9 cellular contexts compared by ENCODE assay signal in genomic region chr16:22372882-22373661, GRCh38. TPM values are rescaled to one million over a fixed set of nuclear protein-coding genes. Genes with fewer than 3 reads are reported as not detected.
DNase-seq lines count a peak whose midpoint lies in the region; ATAC-seq and TF ChIP-seq lines count a peak whose summit lies in the region.
"Had no signal": no experiment of that assay in that cellular context is flagged by ENCODE, and none has a peak within 500 bp of the region (broad histone marks: within the 10 kb centered on the region; RNA-seq: fewer than 3 reads in every experiment).

No MANE protein-coding gene starts in this region.

- H3K9me3 ChIP-seq in iPS-15b (ENCODE audit: control insufficient read depth, insufficient read depth, low read length) = no peaks in the 10 kb centered on the region

- H3K36me3 ChIP-seq in iPS-15b (ENCODE audit: control insufficient read depth, insufficient read depth, low read length) = no peaks in the 10 kb centered on the region

- peak overlapping the region; percentile 89 for H3K27ac Mint-ChIP-seq in HFFc6
- peak overlapping the region; percentile 92 for H3K27ac Mint-ChIP-seq in activated CD4-positive, alpha-beta memory T cell treated with anti-CD3 and anti-CD28 coated beads, Interleukin-2, amount 10 ng/mL, durations not matched to agents 7 days and 5 days
- no peak overlapping the region for H3K27ac Mint-ChIP-seq in stimulated activated naive B cell treated with anti-CD40 and anti-IgM and Interleukin-4, amounts not matched to agents 10 μg/mL and 1 μg/mL and 100 μg/mL, for 72 hours

- no peaks in the 10 kb centered on the region for H3K27me3 ChIP-seq in iPS-15b (ENCODE audit: control insufficient read depth, insufficient read depth, low read length)

- CTCF ChIA-PET in activated CD4-positive, alpha-beta memory T cell treated with anti-CD3 and anti-CD28 coated beads, Interleukin-2, amount 10 ng/mL, durations not matched to agents 7 days and 5 days (lab: Charles Lee) = interaction anchor here (0.8 to 2.1 kb wide), 4 partner anchors 16 to 54 kb away, joined by 3 to 8 read pairs (median 8); no protein-coding TSS in a partner anchor

- H3K4me3 ChIP-seq in iPS-15b (ENCODE audit: low read depth, low read length) = peak overlapping the region; percentile 77

- H3K36me3 Mint-ChIP-seq in HFFc6 (ENCODE audit: low read depth) = peaks cover 28% of the 10 kb centered on the region
- peaks cover 37% of the 10 kb centered on the region for H3K36me3 Mint-ChIP-seq in activated CD4-positive, alpha-beta memory T cell treated with anti-CD3 and anti-CD28 coated beads, Interleukin-2, amount 10 ng/mL, durations not matched to agents 7 days and 5 days (ENCODE audit: low read depth)
- H3K36me3 Mint-ChIP-seq in stimulated activated naive B cell treated with anti-CD40 and anti-IgM and Interleukin-4, amounts not matched to agents 10 μg/mL and 1 μg/mL and 100 μg/mL, for 72 hours = peaks cover 0 to 6% of the 10 kb centered on the region in 2 donors

- H3K27ac ChIP-seq in caudate nucleus (ENCODE audit: low read depth, low read length) = no peak overlapping the region

- no peaks in the 10 kb centered on the region for H3K9me3 Mint-ChIP-seq in HFFc6
- H3K9me3 Mint-ChIP-seq in activated CD4-positive, alpha-beta memory T cell treated with anti-CD3 and anti-CD28 coated beads, Interleukin-2, amount 10 ng/mL, durations not matched to agents 7 days and 5 days = no peaks in the 10 kb centered on the region
- no peaks in the 10 kb centered on the region for H3K9me3 Mint-ChIP-seq in stimulated activated naive B cell treated with anti-CD40 and anti-IgM and Interleukin-4, amounts not matched to agents 10 μg/mL and 1 μg/mL and 100 μg/mL, for 72 hours

- POLR2A ChIA-PET in activated CD4-positive, alpha-beta memory T cell treated with anti-CD3 and anti-CD28 coated beads, Interleukin-2, amount 10 ng/mL, durations not matched to agents 7 days and 5 days (lab: Charles Lee) = interaction anchor here (0.7 to 4.5 kb wide), 15 partner anchors 8 to 184 kb away, joined by 3 to 165 read pairs (median 3); no protein-coding TSS in a partner anchor

- H3K9ac ChIP-seq in iPS-15b (ENCODE audit: low read depth, low read length) = peak overlapping the region; percentile 91

- peaks cover 63% of the 10 kb centered on the region for H3K4me1 Mint-ChIP-seq in HFFc6 (ENCODE audit: low read depth)
- peaks cover 59% of the 10 kb centered on the region for H3K4me1 Mint-ChIP-seq in activated CD4-positive, alpha-beta memory T cell treated with anti-CD3 and anti-CD28 coated beads, Interleukin-2, amount 10 ng/mL, durations not matched to agents 7 days and 5 days
- peaks cover 11 to 25% of the 10 kb centered on the region in 2 donors for H3K4me1 Mint-ChIP-seq in stimulated activated naive B cell treated with anti-CD40 and anti-IgM and Interleukin-4, amounts not matched to agents 10 μg/mL and 1 μg/mL and 100 μg/mL, for 72 hours

- peaks cover 16% of the 10 kb centered on the region for H3K4me1 ChIP-seq in iPS-15b (ENCODE audit: control insufficient read depth, insufficient read depth, low read length)

- ATAC-seq in stimulated activated naive B cell treated with anti-CD40 and anti-IgM and Interleukin-4, amounts not matched to agents 10 μg/mL and 1 μg/mL and 100 μg/mL, for 72 hours (replicated peaks) = no peak
- no peak for ATAC-seq in GM21423 (IDR thresholded peaks at IDR 0.05; ENCODE audit: unreplicated experiment)

- peak overlapping the region; percentile 97 for H3K4me3 Mint-ChIP-seq in HFFc6
- H3K4me3 Mint-ChIP-seq in activated CD4-positive, alpha-beta memory T cell treated with anti-CD3 and anti-CD28 coated beads, Interleukin-2, amount 10 ng/mL, durations not matched to agents 7 days and 5 days = peak overlapping the region; percentile 96
- peak overlapping the region; percentile 91 to 98 for H3K4me3 Mint-ChIP-seq in stimulated activated naive B cell treated with anti-CD40 and anti-IgM and Interleukin-4, amounts not matched to agents 10 μg/mL and 1 μg/mL and 100 μg/mL, for 72 hours

- TF ChIP-seq CTCF in HFFc6 (IDR thresholded peaks at IDR 0.05) = no peak

- H3K27me3 Mint-ChIP-seq in HFFc6 (ENCODE audit: insufficient read depth) = peaks cover 3% of the 10 kb centered on the region; the same call in 1 of the 2 replicates
- H3K27me3 Mint-ChIP-seq in activated CD4-positive, alpha-beta memory T cell treated with anti-CD3 and anti-CD28 coated beads, Interleukin-2, amount 10 ng/mL, durations not matched to agents 7 days and 5 days = peaks cover 2% of the 10 kb centered on the region
- peaks cover 5 to 6% of the 10 kb centered on the region in 2 donors for H3K27me3 Mint-ChIP-seq in stimulated activated naive B cell treated with anti-CD40 and anti-IgM and Interleukin-4, amounts not matched to agents 10 μg/mL and 1 μg/mL and 100 μg/mL, for 72 hours

- DNase-seq in HFFc6 = no peak
- peak; percentile 25 for DNase-seq in activated CD4-positive, alpha-beta memory T cell treated with anti-CD3 and anti-CD28 coated beads, Interleukin-2, amount 10 ng/mL, durations not matched to agents 7 days and 5 days
- no peak for DNase-seq in stimulated activated naive B cell treated with anti-CD40 and anti-IgM and Interleukin-4, amounts not matched to agents 10 μg/mL and 1 μg/mL and 100 μg/mL, for 72 hours
- no peak for DNase-seq in caudate nucleus (lab: John Stamatoyannopoulos, UW)
- DNase-seq in activated gamma-delta T cell (lab: John Stamatoyannopoulos, UW) = no peak
- DNase-seq in HK-2 (ENCODE audit: unreplicated experiment) = no peak
- DNase-seq: NCI-H1436 had no signal

RNA-seq across cellular contexts. Expression of gene CDR2, which starts 1.3 kb away (rescaled TPM):
- 10 to 100 TPM; 35.9 to 43.4 (median 39.1) TPM for total RNA-seq in HFFc6 (2021; fragmentation: NEBNext Ultra II Directional; extraction: Animal tissue kit (Norgen Biotek cat#: 25700))
- total RNA-seq in activated CD4-positive, alpha-beta memory T cell treated with anti-CD3 and anti-CD28 coated beads, Interleukin-2, amount 10 ng/mL, durations not matched to agents 7 days and 5 days = 10 to 100 TPM; 43.1 to 43.9 TPM
